23 cellular contexts compared by ENCODE assay signal in the genomic region with DNA sequence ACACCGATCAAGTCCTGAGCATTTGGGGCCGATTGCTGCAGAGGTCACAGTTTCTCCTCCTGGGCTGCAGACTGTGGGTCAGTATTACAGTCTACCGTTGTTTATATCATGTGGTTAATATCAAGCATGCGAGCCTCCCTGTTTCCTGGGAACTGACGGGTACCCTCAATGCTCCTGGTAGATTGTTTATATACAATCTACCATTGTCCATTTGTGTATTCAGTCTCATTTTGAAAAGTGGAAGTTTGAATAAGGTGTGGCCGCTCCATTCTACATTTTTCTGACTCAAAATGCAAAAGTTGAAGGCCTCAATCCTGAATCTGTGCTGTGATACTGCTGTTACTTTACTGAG.
"Had no signal": no experiment of that assay in that cellular context is flagged by ENCODE, and none has a peak within 500 bp of the region (broad histone marks: within the 10 kb centered on the region; RNA-seq: fewer than 3 reads in every experiment).

No MANE protein-coding gene starts in this region.

- H3K27me3 Mint-ChIP-seq: naive thymus-derived CD8-positive, alpha-beta T cell; stimulated activated naive CD8-positive, alpha-beta T cell treated with anti-CD3 and anti-CD28 coated beads, Interleukin-15, Interleukin-2, amounts not matched to agents 100 ng/mL and 50 ng/mL, for 24 hours; type B pancreatic cell had no signal

- H3K36me3 ChIP-seq: left lung, lower lobe of right lung, neutrophil, ovary, prostate gland, uterus had no signal

- H3K27me3 ChIP-seq: left lung, neutrophil, ovary, tibial nerve, uterus had no signal

- H3K27ac Mint-ChIP-seq: stimulated activated naive CD8-positive, alpha-beta T cell treated with anti-CD3 and anti-CD28 coated beads, Interleukin-15, Interleukin-2, amounts not matched to agents 100 ng/mL and 50 ng/mL, for 24 hours; type B pancreatic cell had no signal

- H3K9me3 ChIP-seq: left lung, lower lobe of right lung, neutrophil, ovary, prostate gland, tibial nerve, uterus had no signal

- H3K4me3 ChIP-seq: left lung, lower lobe of right lung, ovary, prostate gland, skin epidermis, tibial nerve, uterus had no signal

- H3K4me1 ChIP-seq: left lung, lower lobe of right lung, prostate gland, tibial nerve, uterus had no signal

- H3K9me3 Mint-ChIP-seq: naive thymus-derived CD8-positive, alpha-beta T cell; nephron; neural crest cell; stimulated activated effector memory CD8-positive, alpha-beta T cell treated with anti-CD3 and anti-CD28 coated beads, Interleukin-12 subunit alpha, Interleukin-12 subunit beta, amount 100 ng/mL, for 72 hours; stimulated activated naive CD8-positive, alpha-beta T cell treated with anti-CD3 and anti-CD28 coated beads, Interleukin-15, Interleukin-2, amounts not matched to agents 100 ng/mL and 50 ng/mL, for 24 hours; type B pancreatic cell had no signal

- H3K36me3 Mint-ChIP-seq: stimulated activated effector memory CD8-positive, alpha-beta T cell treated with anti-CD3 and anti-CD28 coated beads, Interleukin-12 subunit alpha, Interleukin-12 subunit beta, amount 100 ng/mL, for 72 hours; type B pancreatic cell had no signal

- DNase-seq: hippocampal formation; left colon; lower lobe of right lung; mammary epithelial cell; mesenchymal stem cell; naive thymus-derived CD8-positive, alpha-beta T cell; occipital lobe; ovary; retina; right cardiac atrium; stimulated activated CD4-positive, alpha-beta T cell treated with anti-CD3 and anti-CD28 coated beads, Interleukin-4, amount 100 ng/mL, for 24 hours; stimulated activated naive CD4-positive, alpha-beta T cell; uterus had no signal

- H3K4me1 Mint-ChIP-seq: nephron; neural crest cell; stimulated activated effector memory CD8-positive, alpha-beta T cell treated with anti-CD3 and anti-CD28 coated beads, Interleukin-12 subunit alpha, Interleukin-12 subunit beta, amount 100 ng/mL, for 72 hours had no signal

- H3K4me3 Mint-ChIP-seq: naive thymus-derived CD8-positive, alpha-beta T cell; nephron; neural crest cell; stimulated activated effector memory CD8-positive, alpha-beta T cell treated with anti-CD3 and anti-CD28 coated beads, Interleukin-12 subunit alpha, Interleukin-12 subunit beta, amount 100 ng/mL, for 72 hours; stimulated activated naive CD8-positive, alpha-beta T cell treated with anti-CD3 and anti-CD28 coated beads, Interleukin-15, Interleukin-2, amounts not matched to agents 100 ng/mL and 50 ng/mL, for 24 hours; type B pancreatic cell had no signal

- H3K27ac ChIP-seq: left lung, lower lobe of right lung, neutrophil, ovary, prostate gland, skin epidermis, tibial nerve, uterus had no signal
